26 cellular contexts compared by ENCODE assay signal in genomic region chr6:41589223-41589622, GRCh38. TPM values are rescaled to one million over a fixed set of nuclear protein-coding genes. Genes with fewer than 3 reads are reported as not detected.
"Had no signal": no experiment of that assay in that cellular context is flagged by ENCODE, and none has a peak within 500 bp of the region (broad histone marks: within the 10 kb centered on the region; RNA-seq: fewer than 3 reads in every experiment).

No MANE protein-coding gene starts in this region.

- H3K27ac ChIP-seq: brain microvascular endothelial cell, SJSA1 had no signal

- H3K4me3 ChIP-seq: SJSA1 had no signal

- DNase-seq: activated CD4-positive, alpha-beta T cell treated with anti-CD3 and anti-CD28 coated beads, Interleukin-2, amount 10 ng/mL, durations not matched to agents 24 days and 14 days; activated CD4-positive, alpha-beta T cell treated with anti-CD3 and anti-CD28 coated beads, Interleukin-2, amount 50 U/mL, for 4 hours; activated CD8-positive, alpha-beta T cell treated with anti-CD3 and anti-CD28 coated beads for 36 hours; activated effector memory CD4-positive, alpha-beta T cell treated with anti-CD3 and anti-CD28 coated beads, Interleukin-2, amount 50 U/mL, for 16 hours; activated naive CD4-positive, alpha-beta T cell; activated naive CD4-positive, alpha-beta T cell treated with anti-CD3 and anti-CD28 coated beads, Interleukin-2, amount 50 U/mL, for 16 hours; activated naive CD8-positive, alpha-beta T cell treated with anti-CD3 and anti-CD28 coated beads for 36 hours; activated T-cell treated with anti-CD3 and anti-CD28 coated beads, Interleukin-2, amount 50 U/mL, for 1 hour; activated T-cell treated with anti-CD3 and anti-CD28 coated beads, Interleukin-2, amount 50 U/mL, for 72 hours; amniotic stem cell; aorta; brain microvascular endothelial cell; Karpas-422; NCI-H1105; NCI-H1417 treated with DMSO at 0.1 percent for 48 hours; NCI-H187 treated with DMSO at 0.1 percent for 48 hours; NCI-H2081; NCI-H2171 treated with DMSO at 0.1 percent for 48 hours; NCI-H2227 treated with DMSO at 0.1 percent for 48 hours; NCI-H524 treated with DMSO at 0.1 percent for 48 hours; SHP77 treated with DMSO at 0.1 percent for 48 hours; SK-N-SH had no signal

- H3K9ac ChIP-seq: SK-N-SH had no signal

- FAIRE-seq: TTC549 had no signal

- H3K9me3 ChIP-seq: SJSA1, SK-N-SH had no signal

- H3K27me3 ChIP-seq: brain microvascular endothelial cell, SJSA1 had no signal

RNA-seq across cellular contexts. Expression of gene MDFI, which starts 49.0 kb away (rescaled TPM):
- total RNA-seq: activated CD4-positive, alpha-beta T cell treated with anti-CD3 and anti-CD28 coated beads, Interleukin-2, amount 10 ng/mL, durations not matched to agents 24 days and 14 days; activated CD8-positive, alpha-beta memory T cell treated with anti-CD3 and anti-CD28 coated beads for 36 hours; activated CD8-positive, alpha-beta T cell treated with anti-CD3 and anti-CD28 coated beads for 36 hours; activated naive CD8-positive, alpha-beta T cell treated with anti-CD3 and anti-CD28 coated beads for 36 hours; activated T-cell treated with anti-CD3 and anti-CD28 coated beads, Interleukin-2, amount 50 U/mL, for 72 hours; activated T-helper 17 cell treated with anti-CD3 and anti-CD28 coated beads, Interleukin-2, amount 50 U/mL, for 72 hours; SJSA1 had no signal
